Comparison of ENCODE assay signal across 8 cellular contexts in the genomic region with DNA sequence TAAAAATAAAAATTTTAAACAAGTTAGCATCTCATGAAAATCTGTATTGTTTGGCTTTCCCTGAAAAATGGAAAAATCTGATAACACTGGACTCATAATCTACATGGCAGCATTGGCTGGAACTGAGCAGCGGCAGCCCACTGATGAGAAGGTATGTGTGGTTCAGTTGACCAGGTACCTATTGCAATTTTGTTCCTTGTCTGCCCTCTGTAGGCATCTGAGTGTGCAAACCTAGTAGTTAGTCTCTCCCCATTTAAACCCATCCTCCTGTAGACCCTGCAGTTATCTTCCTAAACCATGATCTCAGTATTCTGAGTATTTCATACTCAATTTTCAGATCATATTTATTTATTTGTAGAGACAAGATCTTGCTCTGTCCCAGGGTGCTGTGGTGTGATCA. TPM values are rescaled to one million over a fixed set of nuclear protein-coding genes. Genes with fewer than 3 reads are reported as not detected.
A peak's percentile ranks its signal among the peaks of the same experiment; 100 is the strongest.
DNase-seq lines count a peak whose midpoint lies in the region; ATAC-seq and TF ChIP-seq lines count a peak whose summit lies in the region.

No MANE protein-coding gene starts in this region.

- H3K9me3 Mint-ChIP-seq in stimulated activated naive B cell treated with anti-CD40 and anti-IgM and Interleukin-4, amounts not matched to agents 10 μg/mL and 1 μg/mL and 100 μg/mL, for 72 hours = no peaks in the 10 kb centered on the region

- H3K9me3 ChIP-seq in fibroblast of lung (ENCODE audit: control insufficient read depth, insufficient read depth, low read depth, low read length) = no peaks in the 10 kb centered on the region
- no peaks in the 10 kb centered on the region for H3K9me3 ChIP-seq in colonic mucosa

- H3K9ac ChIP-seq in fibroblast of lung (ENCODE audit: insufficient read depth, low read length) (no peak overlapping the region), colonic mucosa (ENCODE audit: low read depth in 2 of 2, low read length in 2 of 2) (no peak overlapping the region)

- H3K36me3 Mint-ChIP-seq in stimulated activated naive B cell treated with anti-CD40 and anti-IgM and Interleukin-4, amounts not matched to agents 10 μg/mL and 1 μg/mL and 100 μg/mL, for 72 hours = no peaks in the 10 kb centered on the region

- peak; percentile 31 for TF ChIP-seq CTCF in AG10803 (conservative IDR thresholded peaks at IDR 0.05; ENCODE audit: low read length)
- TF ChIP-seq CTCF in fibroblast of lung (conservative IDR thresholded peaks at IDR 0.05 in 1 of 2, IDR thresholded peaks at IDR 0.05 in 1 of 2; ENCODE audit: low read depth in 1 of 2, low read length in 2 of 2) = peak; percentile 16 to 26
- no peak for TF ChIP-seq CTCF in colonic mucosa (IDR thresholded peaks at IDR 0.05)

- H3K27ac ChIP-seq in fibroblast of lung (ENCODE audit: insufficient read depth, low read length) (no peak overlapping the region), colonic mucosa (no peak overlapping the region)

- H3K27ac Mint-ChIP-seq in stimulated activated naive B cell treated with anti-CD40 and anti-IgM and Interleukin-4, amounts not matched to agents 10 μg/mL and 1 μg/mL and 100 μg/mL, for 72 hours = no peak overlapping the region

- H3K36me3 ChIP-seq in fibroblast of lung (ENCODE audit: control insufficient read depth, insufficient read depth, low read length) (no peaks in the 10 kb centered on the region), colonic mucosa (no peaks in the 10 kb centered on the region)

- H3K27me3 Mint-ChIP-seq in stimulated activated naive B cell treated with anti-CD40 and anti-IgM and Interleukin-4, amounts not matched to agents 10 μg/mL and 1 μg/mL and 100 μg/mL, for 72 hours = no peaks in the 10 kb centered on the region

- no peaks in the 10 kb centered on the region for H3K4me1 Mint-ChIP-seq in stimulated activated naive B cell treated with anti-CD40 and anti-IgM and Interleukin-4, amounts not matched to agents 10 μg/mL and 1 μg/mL and 100 μg/mL, for 72 hours

- ATAC-seq in GM19035 (IDR thresholded peaks at IDR 0.05; ENCODE audit: unreplicated experiment) = peak; percentile 52
- peak; percentile 81 to 94 for ATAC-seq in stimulated activated naive B cell treated with anti-CD40 and anti-IgM and Interleukin-4, amounts not matched to agents 10 μg/mL and 1 μg/mL and 100 μg/mL, for 72 hours (replicated peaks)
- ATAC-seq in GM18517 (IDR thresholded peaks at IDR 0.05; ENCODE audit: unreplicated experiment) = no peak

- H3K27me3 ChIP-seq in fibroblast of lung (ENCODE audit: control insufficient read depth, insufficient read depth, low read length) = no peaks in the 10 kb centered on the region
- no peaks in the 10 kb centered on the region for H3K27me3 ChIP-seq in colonic mucosa

- H3K4me3 Mint-ChIP-seq in stimulated activated naive B cell treated with anti-CD40 and anti-IgM and Interleukin-4, amounts not matched to agents 10 μg/mL and 1 μg/mL and 100 μg/mL, for 72 hours = no peak overlapping the region

- peak; percentile 8 for DNase-seq in AG10803 (ENCODE audit: low read depth)
- DNase-seq in NCI-H82 (lab: John Stamatoyannopoulos, UW) = peak; percentile 37
- DNase-seq in fibroblast of lung (ENCODE audit: low read depth in 2 of 2) = peak; percentile 27 to 36
- no peak for DNase-seq in stimulated activated naive B cell treated with anti-CD40 and anti-IgM and Interleukin-4, amounts not matched to agents 10 μg/mL and 1 μg/mL and 100 μg/mL, for 72 hours
- no peak for DNase-seq in posterior cingulate gyrus
- no peak for DNase-seq in colonic mucosa

- H3K4me3 ChIP-seq in AG10803 (ENCODE audit: low read length) (no peak overlapping the region), fibroblast of lung (replicated peaks in 1 of 4; ENCODE audit: control extremely low read depth in 1 of 4, insufficient read depth in 1 of 4, low read depth in 3 of 4, low read length in 4 of 4) (no peak overlapping the region), colonic mucosa (no peak overlapping the region)

- intact Hi-C loops in posterior cingulate gyrus (cut with DNase I) (no loop called here), colonic mucosa (cut with DNase I) (no loop called here)

- no peak overlapping the region for H2AFZ ChIP-seq in fibroblast of lung (ENCODE audit: low read length)

- H3K4me1 ChIP-seq in fibroblast of lung (ENCODE audit: control insufficient read depth, extremely low read depth, insufficient read depth, low read length) (no peaks in the 10 kb centered on the region), colonic mucosa (no peaks in the 10 kb centered on the region)

- no peaks in the 10 kb centered on the region for H3K79me2 ChIP-seq in fibroblast of lung (ENCODE audit: control insufficient read depth, insufficient read depth, low read length)

- no peaks in the 10 kb centered on the region for H4K20me1 ChIP-seq in fibroblast of lung (ENCODE audit: control insufficient read depth, extremely low read depth, insufficient read depth, low read length)

- no peak overlapping the region for H3K4me2 ChIP-seq in fibroblast of lung (ENCODE audit: extremely low read depth, insufficient read depth, low read length)

RNA-seq across cellular contexts. Expression of a gene that starts 59.4 kb away (rescaled TPM):
- 128 TPM in 2 replicates for total RNA-seq in fibroblast of lung
- polyA plus RNA-seq in fibroblast of lung = 273 and 331 TPM in 2 replicates
- polyA plus RNA-seq in fibroblast of lung (2012) = 218 and 265 TPM in 2 replicates
- 25.8 and 43.3 TPM in 2 replicates for polyA minus RNA-seq in fibroblast of lung (ENCODE audit: low replicate concordance)
- 100 to 1,000 TPM; 152 to 260 TPM for total RNA-seq in colonic mucosa

Comparison
In these comparisons a context has a peak if more than half of its experiments do, and no peak if none do; other contexts are left out.
1. DNase-seq: peak in AG10803 (single experiment), NCI-H82 (single experiment) and fibroblast of lung (2 of 2); none in stimulated activated naive B cell treated with anti-CD40 and anti-IgM and Interleukin-4, amounts not matched to agents 10 μg/mL and 1 μg/mL and 100 μg/mL, for 72 hours (single experiment), posterior cingulate gyrus (0 of 10) and colonic mucosa (single experiment).